In genomic region chr20:17655865-17656489, GRCh38 we compare ENCODE assay signal across 1 cellular context.
TF ChIP-seq lines count a peak whose summit lies in the region.

No MANE protein-coding gene starts in this region.

TF ChIP-seq in IMR-90, 13 proteins besides CTCF, POLR2A, EP300 and RAD21 (continued from another document):
- TF ChIP-seq SMC3 (IDR thresholded peaks at IDR 0.05; ENCODE audit: low read depth, low read length) (no peak), MAFK (IDR thresholded peaks at IDR 0.05; ENCODE audit: low read depth, low read length) (peak; percentile 19; the same call in 1 of the 2 replicates), CEBPB (IDR thresholded peaks at IDR 0.05; ENCODE audit: low read depth, low read length) (no peak), CHD1 (IDR thresholded peaks at IDR 0.05; ENCODE audit: low read depth, low read length) (no peak), FOS (IDR thresholded peaks at IDR 0.05; ENCODE audit: low read depth, low read length) (peak; percentile 33; the same call in 1 of the 2 replicates), RCOR1 (IDR thresholded peaks at IDR 0.05; ENCODE audit: insufficient replicate concordance, low read length) (no peak), MXI1 (IDR thresholded peaks at IDR 0.05; ENCODE audit: borderline replicate concordance, low read depth, low read length) (no peak), MAZ (IDR thresholded peaks at IDR 0.05; ENCODE audit: borderline replicate concordance, low read depth, low read length) (no peak), USF2 (IDR thresholded peaks at IDR 0.05; ENCODE audit: low read depth, low read length) (no peak)
TF ChIP-seq in IMR-90: peak in this region for 3.
